17 cellular contexts compared by ENCODE assay signal in the genomic region with DNA sequence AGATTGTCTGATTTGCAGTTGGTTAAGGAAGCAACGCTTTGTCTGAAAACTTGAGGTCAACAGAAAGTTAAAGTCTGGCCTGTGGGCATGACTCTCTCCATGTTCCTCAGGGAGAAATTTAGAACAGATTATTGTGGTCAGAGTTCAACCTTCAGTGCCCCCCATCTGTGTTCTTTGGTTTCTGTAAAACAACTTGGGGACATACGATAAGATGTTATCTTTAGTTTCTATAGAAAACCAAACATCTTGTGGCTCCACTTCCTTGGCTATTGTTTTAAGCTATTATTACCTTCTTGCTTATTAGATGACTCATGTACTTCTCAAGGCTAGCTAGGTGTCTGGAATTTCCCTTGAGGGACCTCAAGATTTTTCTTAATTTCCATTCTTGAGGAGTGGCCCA.
DNase-seq lines count a peak whose midpoint lies in the region; ATAC-seq and TF ChIP-seq lines count a peak whose summit lies in the region.
"Had no signal": no experiment of that assay in that cellular context is flagged by ENCODE, and none has a peak within 500 bp of the region (broad histone marks: within the 10 kb centered on the region; RNA-seq: fewer than 3 reads in every experiment).

No MANE protein-coding gene starts in this region.

- H3K9ac ChIP-seq in mammary epithelial cell (ENCODE audit: insufficient read depth, low read length): no peak overlapping the region
- H3K9ac ChIP-seq: BLaER1 treated with 17β-estradiol and CSF1 and Interleukin-3, amounts not matched to agents 10 nM and 100 nM; KMS-11 had no signal

- no peak overlapping the region for H3K4me2 ChIP-seq in mammary epithelial cell (ENCODE audit: insufficient read depth, low read depth, low read length)
- H3K4me2 ChIP-seq: BLaER1 treated with 17β-estradiol and CSF1 and Interleukin-3, amounts not matched to agents 10 nM and 100 nM; KMS-11 had no signal

- DNase-seq in mammary epithelial cell: peak; percentile 62
- no peak for DNase-seq in MCF 10A (ENCODE audit: unreplicated experiment)
- peak; percentile 19 for DNase-seq in astrocyte of the hippocampus (ENCODE audit: low read depth, low spot score)
- DNase-seq in glomerular visceral epithelial cell (ENCODE audit: extremely low spot score): peak; percentile 5
- DNase-seq in CD4-positive, alpha-beta memory T cell: no peak
- DNase-seq in HuH-7.5 (ENCODE audit: low spot score): no peak
- DNase-seq: DMS153, EL, NCI-H1436, NCI-H2029 treated with DMSO at 0.1 percent for 48 hours, NCI-H510A, SHP77 had no signal

- peaks cover 2% of the 10 kb centered on the region for H3K27me3 ChIP-seq in mammary epithelial cell (ENCODE audit: insufficient read depth, low read length)
- no peaks in the 10 kb centered on the region for H3K27me3 ChIP-seq in CD4-positive, alpha-beta memory T cell (ENCODE audit: insufficient read depth, low read length)
- H3K27me3 ChIP-seq: BLaER1 treated with 17β-estradiol and CSF1 and Interleukin-3, amounts not matched to agents 10 nM and 100 nM had no signal

- peaks cover 8% of the 10 kb centered on the region for H3K4me1 ChIP-seq in mammary epithelial cell (ENCODE audit: insufficient read depth, low read length)
- H3K4me1 ChIP-seq in CD4-positive, alpha-beta memory T cell (ENCODE audit: insufficient read depth, low read length): no peaks in the 10 kb centered on the region
- H3K4me1 ChIP-seq: BLaER1 treated with 17β-estradiol and CSF1 and Interleukin-3, amounts not matched to agents 10 nM and 100 nM had no signal

- no peaks in the 10 kb centered on the region for H4K20me1 ChIP-seq in mammary epithelial cell (ENCODE audit: insufficient read depth, low read length)
- H4K20me1 ChIP-seq: BLaER1 treated with 17β-estradiol and CSF1 and Interleukin-3, amounts not matched to agents 10 nM and 100 nM had no signal

- TF ChIP-seq CTCF in mammary epithelial cell (conservative IDR thresholded peaks at IDR 0.05 in 1 of 2, IDR thresholded peaks at IDR 0.05 in 1 of 2; ENCODE audit: extremely low read depth in 1 of 2, insufficient read depth in 1 of 2, low read depth in 1 of 2, low read length in 2 of 2) (no peak), MCF 10A (IDR thresholded peaks at IDR 0.05; ENCODE audit: unreplicated experiment) (no peak)

- intact Hi-C loops in mammary epithelial cell (cut with micrococcal nuclease) (no loop called here), MCF 10A (cut with micrococcal nuclease) (no loop called here)
- intact Hi-C loops in CD4-positive, alpha-beta memory T cell (cut with micrococcal nuclease): no loop called here

- H3K27me3 Mint-ChIP-seq in MCF 10A (ENCODE audit: insufficient read depth, unreplicated experiment): no peaks in the 10 kb centered on the region
- no peaks in the 10 kb centered on the region for H3K27me3 Mint-ChIP-seq in CD4-positive, alpha-beta memory T cell

- H3K36me3 ChIP-seq in mammary epithelial cell (ENCODE audit: insufficient read depth, low read length): no peaks in the 10 kb centered on the region
- H3K36me3 ChIP-seq in CD4-positive, alpha-beta memory T cell (ENCODE audit: insufficient read depth, low read length): no peaks in the 10 kb centered on the region
- H3K36me3 ChIP-seq: BLaER1 treated with 17β-estradiol and CSF1 and Interleukin-3, amounts not matched to agents 10 nM and 100 nM had no signal

- H3K4me3 ChIP-seq in mammary epithelial cell (replicated peaks in 1 of 3; ENCODE audit: insufficient read depth in 1 of 3, low read depth in 2 of 3, low read length in 3 of 3): no peak overlapping the region
- no peak overlapping the region for H3K4me3 ChIP-seq in CD4-positive, alpha-beta memory T cell (ENCODE audit: low read length in 2 of 2)
- H3K4me3 ChIP-seq: BLaER1 treated with 17β-estradiol and CSF1 and Interleukin-3, amounts not matched to agents 10 nM and 100 nM had no signal

- no peak overlapping the region for H3K27ac Mint-ChIP-seq in MCF 10A (ENCODE audit: low read depth, unreplicated experiment)
- H3K27ac Mint-ChIP-seq in CD4-positive, alpha-beta memory T cell: no peak overlapping the region

- H3K4me3 Mint-ChIP-seq in MCF 10A (ENCODE audit: unreplicated experiment): no peak overlapping the region
- no peak overlapping the region for H3K4me3 Mint-ChIP-seq in CD4-positive, alpha-beta memory T cell

- no peaks in the 10 kb centered on the region for H3K36me3 Mint-ChIP-seq in MCF 10A (ENCODE audit: insufficient read depth, unreplicated experiment)
- H3K36me3 Mint-ChIP-seq in CD4-positive, alpha-beta memory T cell: no peaks in the 10 kb centered on the region

- POLR2A ChIA-PET in MCF 10A (lab: Yijun Ruan, JAX): interaction anchor here (0.6 kb wide), 1 partner anchor 1098 kb away, joined by 3 read pairs; no protein-coding TSS in a partner anchor
- POLR2A ChIA-PET in CD4-positive, alpha-beta memory T cell (lab: Charles Lee; ENCODE audit: partially characterized antibody): no interaction called here

- no peaks in the 10 kb centered on the region for H3K4me1 Mint-ChIP-seq in MCF 10A (ENCODE audit: insufficient read depth, unreplicated experiment)
- no peaks in the 10 kb centered on the region for H3K4me1 Mint-ChIP-seq in CD4-positive, alpha-beta memory T cell

- no peak overlapping the region for H3K27ac ChIP-seq in mammary epithelial cell (ENCODE audit: insufficient read depth, low read depth, low read length)
- no peak overlapping the region for H3K27ac ChIP-seq in CD4-positive, alpha-beta memory T cell (ENCODE audit: low read depth, low read length)
- H3K27ac ChIP-seq: 22Rv1; BLaER1 treated with 17β-estradiol and CSF1 and Interleukin-3, amounts not matched to agents 10 nM and 100 nM; KMS-11 had no signal

- BruUV-seq in mammary epithelial cell (replicated peaks; lab: Mats Ljungman, UMichigan): no TSS peak
- BruUV-seq in MCF 10A (replicated peaks; lab: Mats Ljungman, UMichigan): no TSS peak

- H3K79me2 ChIP-seq in mammary epithelial cell (ENCODE audit: insufficient read depth, low read length): no peaks in the 10 kb centered on the region

- ATAC-seq in HG03565 (IDR thresholded peaks at IDR 0.05; ENCODE audit: unreplicated experiment): no peak
- ATAC-seq in GM21360 (IDR thresholded peaks at IDR 0.05; ENCODE audit: unreplicated experiment): no peak

- H3K9me3 Mint-ChIP-seq in MCF 10A (ENCODE audit: unreplicated experiment): no peaks in the 10 kb centered on the region
- peaks cover 0 to 4% (median under 1%) of the 10 kb centered on the region in 8 donors for H3K9me3 Mint-ChIP-seq in CD4-positive, alpha-beta memory T cell

- CTCF ChIA-PET in mammary epithelial cell (lab: Charles Lee; ENCODE audit: low non-redundant PET) (no interaction called here), MCF 10A (lab: Yijun Ruan, JAX) (interaction anchor here (1.2 kb wide), 1 partner anchor 799 kb away, joined by 3 read pairs; a partner anchor contains a TSS)
- CTCF ChIA-PET in CD4-positive, alpha-beta memory T cell (lab: Charles Lee; ENCODE audit: partially characterized antibody): no interaction called here

- dilution Hi-C loops in mammary epithelial cell (cut with HindIII; ENCODE audit: low sequenced_read_pairs): no loop called here

- in situ Hi-C loops in mammary epithelial cell (cut with MboI; ENCODE audit: low sequenced_read_pairs in 2 of 2): no loop called here

- no peak overlapping the region for H2AFZ ChIP-seq in mammary epithelial cell (ENCODE audit: low read depth, low read length)

- WGBS in mammary epithelial cell (ENCODE audit: low coverage, missing lambda C conversion rate): 23% methylated on average over 2 of the region's 2 CpGs

- H3K9me3 ChIP-seq in mammary epithelial cell (replicated peaks; ENCODE audit: insufficient read depth, low read length): no peaks in the 10 kb centered on the region
- H3K9me3 ChIP-seq in CD4-positive, alpha-beta memory T cell (ENCODE audit: control insufficient read depth in 1 of 2, low read length in 2 of 2): no peaks in the 10 kb centered on the region
- H3K9me3 ChIP-seq: BLaER1 treated with 17β-estradiol and CSF1 and Interleukin-3, amounts not matched to agents 10 nM and 100 nM had no signal

Comparison
In these comparisons a context has a peak if more than half of its experiments do, and no peak if none do; other contexts are left out.
1. DNase-seq: peak in mammary epithelial cell (single experiment), astrocyte of the hippocampus (single experiment) and glomerular visceral epithelial cell (single experiment); none in MCF 10A (single experiment), CD4-positive, alpha-beta memory T cell (0 of 5) and HuH-7.5 (single experiment).